ENCODE assay signal across 8 cellular contexts in genomic region chr10:70925377-70926214, GRCh38. TPM values are rescaled to one million over a fixed set of nuclear protein-coding genes. Genes with fewer than 3 reads are reported as not detected.
DNase-seq lines count a peak whose midpoint lies in the region; ATAC-seq and TF ChIP-seq lines count a peak whose summit lies in the region.

No MANE protein-coding gene starts in this region.

- H3K4me3 ChIP-seq in BJ (ENCODE audit: low read depth, low read length) (no peak overlapping the region), HEK293 (ENCODE audit: low read depth, low read length) (no peak overlapping the region)

- no peaks in the 10 kb centered on the region for H3K9me3 Mint-ChIP-seq in T-helper 2 cell treated with Interferon-gamma antibody and Interleukin-4, amounts not matched to agents 5 μg/mL and 100 μg/mL, for 36 hours

- H3K27ac Mint-ChIP-seq in T-helper 2 cell treated with Interferon-gamma antibody and Interleukin-4, amounts not matched to agents 5 μg/mL and 100 μg/mL, for 36 hours, result no peak overlapping the region

- peaks cover 5% of the 10 kb centered on the region for H3K27me3 ChIP-seq in BJ (ENCODE audit: control insufficient read depth, insufficient read depth, low read length)

- H3K36me3 Mint-ChIP-seq in T-helper 2 cell treated with Interferon-gamma antibody and Interleukin-4, amounts not matched to agents 5 μg/mL and 100 μg/mL, for 36 hours (ENCODE audit: low read depth), result no peaks in the 10 kb centered on the region

- H3K27me3 Mint-ChIP-seq in T-helper 2 cell treated with Interferon-gamma antibody and Interleukin-4, amounts not matched to agents 5 μg/mL and 100 μg/mL, for 36 hours (ENCODE audit: low read depth), result peaks cover 3% of the 10 kb centered on the region

- peaks cover 1% of the 10 kb centered on the region for H3K4me1 Mint-ChIP-seq in T-helper 2 cell treated with Interferon-gamma antibody and Interleukin-4, amounts not matched to agents 5 μg/mL and 100 μg/mL, for 36 hours (ENCODE audit: low read depth)

- H3K36me3 ChIP-seq in BJ (ENCODE audit: control insufficient read depth, insufficient read depth, low read length) (no peaks in the 10 kb centered on the region), HEK293 (ENCODE audit: control insufficient read depth in 2 of 2, insufficient read depth in 1 of 2, low read length in 2 of 2) (no peaks in the 10 kb centered on the region)

- H3K9me3 ChIP-seq in HEK293 (ENCODE audit: control insufficient read depth, insufficient read depth, low read depth, low read length), result no peaks in the 10 kb centered on the region

- TF ChIP-seq CTCF in BJ (IDR thresholded peaks at IDR 0.05; ENCODE audit: insufficient read depth, low read depth, low read length), result peak; percentile 97
- TF ChIP-seq CTCF in HEK293 (tag by site-specific recombination; IDR thresholded peaks at IDR 0.05), result peak; percentile 89

- no peak for ATAC-seq in GM21619 (IDR thresholded peaks at IDR 0.05; ENCODE audit: unreplicated experiment)

- no peak for DNase-seq in BJ (ENCODE audit: low read depth)
- DNase-seq in T-helper 2 cell treated with Interferon-gamma antibody and Interleukin-4, amounts not matched to agents 5 μg/mL and 100 μg/mL, for 36 hours (ENCODE audit: low spot score), result peak; percentile 18
- peak; percentile 73 for DNase-seq in astrocyte of the hippocampus (ENCODE audit: low read depth, low spot score)
- DNase-seq in iris pigment epithelial cell (ENCODE audit: low read depth), result peak; percentile 21
- peak; percentile 70 to 73 for DNase-seq in stimulated activated CD4-positive, alpha-beta T cell treated with anti-CD3 and anti-CD28 coated beads, Interleukin-2, amount 100 ng/mL, for 24 hours
- no peak for DNase-seq in ureter (ENCODE audit: low spot score)

- peaks cover 8% of the 10 kb centered on the region; the same call in 1 of the 2 replicates for H3K4me1 ChIP-seq in HEK293 (ENCODE audit: control insufficient read depth, insufficient read depth, low read length)

- CTCF ChIA-PET in BJ (lab: Yijun Ruan, JAX) (interaction anchor here (0.8 to 6.9 kb wide), 29 partner anchors 8 to 367 kb away, joined by 3 to 63 read pairs (median 5); partner anchors contain the start of gene UNC5B), HEK293 (lab: Yijun Ruan, JAX) (interaction anchor here (0.5 to 5.5 kb wide), 50 partner anchors 8 to 781 kb away, joined by 3 to 48 read pairs (median 4); partner anchors contain the start of gene UNC5B)

- POLR2A ChIA-PET in BJ (lab: Charles Lee) (no interaction called here), HEK293 (lab: Yijun Ruan, JAX) (interaction anchor here (1.3 kb wide), 1 partner anchor 16 kb away, joined by 3 read pairs; no protein-coding TSS in a partner anchor)

- no peak overlapping the region for H3K4me3 Mint-ChIP-seq in T-helper 2 cell treated with Interferon-gamma antibody and Interleukin-4, amounts not matched to agents 5 μg/mL and 100 μg/mL, for 36 hours

- H3K27ac ChIP-seq in HEK293 (ENCODE audit: extremely low read depth, low read depth, low read length), result no peak overlapping the region

TF ChIP-seq in HEK293, 187 proteins besides CTCF, POLR2A, EP300 and RAD21:
- TF ChIP-seq ZNF2 (tag by site-specific recombination; IDR thresholded peaks at IDR 0.05) (0 out of 2 replicates have a peak, but pooled peaks have one; percentile 52), PATZ1 (tag by site-specific recombination; IDR thresholded peaks at IDR 0.05) (peak; percentile 69), IKZF3 (tag by site-specific recombination; IDR thresholded peaks at IDR 0.05) (no peak), PRDM1 (tag by site-specific recombination; IDR thresholded peaks at IDR 0.05) (no peak), ZNF654 (tag by site-specific recombination; IDR thresholded peaks at IDR 0.05; ENCODE audit: low read depth) (peak; percentile 71), ZNF175 (tag by site-specific recombination; IDR thresholded peaks at IDR 0.05) (no peak), HIC1 (tag by site-specific recombination; IDR thresholded peaks at IDR 0.05) (peak; percentile 70; the same call in 1 of the 2 replicates), SP7 (tag by site-specific recombination; IDR thresholded peaks at IDR 0.05) (0 out of 2 replicates have a peak, but pooled peaks have one; percentile 5), ZNF16 (tag by site-specific recombination; IDR thresholded peaks at IDR 0.05; ENCODE audit: low read depth) (peak; percentile 81), ZNF335 (tag by site-specific recombination; conservative IDR thresholded peaks at IDR 0.05) (peak; percentile 41), GLIS1 (tag by site-specific recombination; IDR thresholded peaks at IDR 0.05) (no peak), ZBTB10 (tag by site-specific recombination; IDR thresholded peaks at IDR 0.05) (peak; percentile 59; the same call in 1 of the 2 replicates), GLIS2 (tag by site-specific recombination; IDR thresholded peaks at IDR 0.05) (peak; percentile 62), ZNF692 (tag by site-specific recombination; IDR thresholded peaks at IDR 0.05) (peak; percentile 82), ZFP69B (tag by site-specific recombination; IDR thresholded peaks at IDR 0.05) (peak; percentile 23; the same call in 1 of the 2 replicates)

RNA-seq across cellular contexts. Expression of gene PCBD1, which starts 37.2 kb away (rescaled TPM):
- polyA plus RNA-seq in BJ (2011; rRNA removed), result 63.7 and 69.6 TPM in 2 replicates
- 17.9 and 26.9 TPM in 2 replicates for polyA minus RNA-seq in BJ (2011; rRNA and poly(A)+ RNA removed)
- total RNA-seq in ureter, result 154 TPM

Comparison
In these comparisons a context has a peak if more than half of its experiments do, and no peak if none do; other contexts are left out.
1. DNase-seq: peak in T-helper 2 cell treated with Interferon-gamma antibody and Interleukin-4, amounts not matched to agents 5 μg/mL and 100 μg/mL, for 36 hours (single experiment), astrocyte of the hippocampus (single experiment), iris pigment epithelial cell (single experiment) and stimulated activated CD4-positive, alpha-beta T cell treated with anti-CD3 and anti-CD28 coated beads, Interleukin-2, amount 100 ng/mL, for 24 hours (2 of 2); none in BJ (single experiment) and ureter (single experiment).